30 cellular contexts compared by ENCODE assay signal in genomic region chr1:147562819-147563218, GRCh38.
"Had no signal": no experiment of that assay in that cellular context is flagged by ENCODE, and none has a peak within 500 bp of the region (broad histone marks: within the 10 kb centered on the region; RNA-seq: fewer than 3 reads in every experiment).

No MANE protein-coding gene starts in this region.

- ATAC-seq: Panc1, Right ventricle myocardium inferior, SK-N-SH treated with all-trans-retinoic acid at 6 μM for 48 hours, T-cell had no signal

- H3K27ac ChIP-seq: PC-9, RWPE1, SJCRH30, SK-N-MC had no signal

- H3K27ac Mint-ChIP-seq: T-cell had no signal

- H3K4me1 ChIP-seq: SJCRH30 had no signal

- H3K4me3 ChIP-seq: PC-9, SJCRH30, SK-N-MC had no signal

- H3K27me3 ChIP-seq: SJCRH30 had no signal

- H3K4me3 Mint-ChIP-seq: T-cell had no signal

- DNase-seq: Karpas-422, MM.1S, MV-4-11, NCI-H1092, NCI-H1105, NCI-H1417 treated with DMSO at 0.1 percent for 48 hours, NCI-H1436 treated with DMSO at 0.1 percent for 48 hours, NCI-H1694 treated with DMSO at 0.1 percent for 48 hours, NCI-H187 treated with DMSO at 0.1 percent for 48 hours, NCI-H2029, NCI-H2081, NCI-H2171 treated with DMSO at 0.1 percent for 48 hours, NCI-H2227 treated with DMSO at 0.1 percent for 48 hours, NCI-H345, NCI-H446, NCI-H510A treated with DMSO at 0.1 percent for 48 hours, NCI-H524 treated with DMSO at 0.1 percent for 48 hours, NCI-H526 treated with DMSO at 0.1 percent for 48 hours, NCI-H774, PC-9, SHP77, SIG-M5, SJCRH30, T-cell had no signal

- H3K36me3 ChIP-seq: SJCRH30 had no signal

- H3K4me2 ChIP-seq: PC-9 had no signal

- FAIRE-seq: RCC 7860 had no signal

- H3K9me3 ChIP-seq: SJCRH30 had no signal

- H2AFZ ChIP-seq: PC-9 had no signal
